ENCODE assay signal across 8 cellular contexts in genomic region chr6:141463237-141463977, GRCh38.
A peak's percentile ranks its signal among the peaks of the same experiment; 100 is the strongest.
DNase-seq lines count a peak whose midpoint lies in the region; ATAC-seq and TF ChIP-seq lines count a peak whose summit lies in the region.

No MANE protein-coding gene starts in this region.

- TF ChIP-seq POLR2A in right lobe of liver (IDR thresholded peaks at IDR 0.05), result no peak

- H3K4me1 ChIP-seq in liver (ENCODE audit: control insufficient read depth in 4 of 4, insufficient read depth in 4 of 4, low read length in 3 of 4), result no peaks in the 10 kb centered on the region
- no peaks in the 10 kb centered on the region for H3K4me1 ChIP-seq in right lobe of liver
- H3K4me1 ChIP-seq in BE2C, result no peaks in the 10 kb centered on the region

- DNase-seq in right lobe of liver (no peak), astrocyte of the spinal cord (ENCODE audit: low read depth, low spot score) (peak; percentile 70), BE2C (no peak), OCI-M2 (lab: John Stamatoyannopoulos, UW; ENCODE audit: unreplicated experiment) (no peak), RKO (ENCODE audit: low spot score) (no peak)
- no peak for DNase-seq in stimulated activated CD4-positive, alpha-beta T cell treated with anti-CD3 and anti-CD28 coated beads, Interleukin-2, amount 100 ng/mL, for 24 hours

- in situ Hi-C loops in astrocyte of the spinal cord (cut with HindIII; ENCODE audit: low sequenced_read_pairs), result no loop called here

- H3K27me3 ChIP-seq in liver (ENCODE audit: control insufficient read depth in 4 of 4, insufficient read depth in 4 of 4, low read length in 3 of 4), result no peaks in the 10 kb centered on the region
- H3K27me3 ChIP-seq in right lobe of liver, result no peaks in the 10 kb centered on the region
- no peaks in the 10 kb centered on the region for H3K27me3 ChIP-seq in BE2C

- ATAC-seq in right lobe of liver (no peak), HG03103 (IDR thresholded peaks at IDR 0.05; ENCODE audit: low read depth, unreplicated experiment) (peak; percentile 65)

- H3K36me3 ChIP-seq in liver (ENCODE audit: control insufficient read depth in 4 of 4, insufficient read depth in 3 of 4, low read depth in 1 of 4, low read length in 3 of 4), result no peaks in the 10 kb centered on the region
- H3K36me3 ChIP-seq in right lobe of liver, result no peaks in the 10 kb centered on the region
- no peaks in the 10 kb centered on the region for H3K36me3 ChIP-seq in BE2C

- WGBS in liver, result 80% methylated on average over 8 of the region's 8 CpGs
- 65% methylated on average over 8 of the region's 8 CpGs for WGBS in right lobe of liver (ENCODE audit: insufficient coverage, low coverage, low lambda C conversion rate, missing lambda C conversion rate)

- TF ChIP-seq RAD21 in liver (IDR thresholded peaks at IDR 0.05), result no peak

- intact Hi-C loops in right lobe of liver (cut with DNase I), result no loop called here

- H3K4me3 ChIP-seq in liver (ENCODE audit: low read depth in 1 of 3, low read length in 3 of 3), result no peak overlapping the region
- no peak overlapping the region for H3K4me3 ChIP-seq in right lobe of liver
- no peak overlapping the region for H3K4me3 ChIP-seq in astrocyte of the spinal cord (ENCODE audit: low read depth, low read length)
- H3K4me3 ChIP-seq in BE2C (ENCODE audit: low read depth, low read length), result no peak overlapping the region

- no peaks in the 10 kb centered on the region for H3K9me3 ChIP-seq in liver (ENCODE audit: control insufficient read depth in 4 of 4, low read length in 3 of 4)
- H3K9me3 ChIP-seq in right lobe of liver, result no peaks in the 10 kb centered on the region
- H3K9me3 ChIP-seq in BE2C, result no peaks in the 10 kb centered on the region

- H3K9ac ChIP-seq in liver (ENCODE audit: low read depth in 1 of 2, low read length in 2 of 2), result no peak overlapping the region

- no peak for TF ChIP-seq CTCF in liver (IDR thresholded peaks at IDR 0.05; ENCODE audit: low read depth, low read length, missing input control)
- no peak for TF ChIP-seq CTCF in right lobe of liver (IDR thresholded peaks at IDR 0.05)
- no peak for TF ChIP-seq CTCF in astrocyte of the spinal cord (IDR thresholded peaks at IDR 0.05; ENCODE audit: low read depth, low read length)
- TF ChIP-seq CTCF in BE2C (IDR thresholded peaks at IDR 0.05; ENCODE audit: low read depth, low read length), result no peak

- H3K27ac ChIP-seq in liver (ENCODE audit: low read depth in 1 of 2, low read length in 2 of 2), result no peak overlapping the region
- H3K27ac ChIP-seq in right lobe of liver, result no peak overlapping the region

TF ChIP-seq in liver, 16 proteins besides CTCF, POLR2A, EP300 and RAD21:
- TF ChIP-seq JUND (IDR thresholded peaks at IDR 0.05) (peak; percentile 24 to 55), TAF1 (conservative IDR thresholded peaks at IDR 0.05) (no peak), HNF4A (conservative IDR thresholded peaks at IDR 0.05) (no peak)
